In the genomic region with DNA sequence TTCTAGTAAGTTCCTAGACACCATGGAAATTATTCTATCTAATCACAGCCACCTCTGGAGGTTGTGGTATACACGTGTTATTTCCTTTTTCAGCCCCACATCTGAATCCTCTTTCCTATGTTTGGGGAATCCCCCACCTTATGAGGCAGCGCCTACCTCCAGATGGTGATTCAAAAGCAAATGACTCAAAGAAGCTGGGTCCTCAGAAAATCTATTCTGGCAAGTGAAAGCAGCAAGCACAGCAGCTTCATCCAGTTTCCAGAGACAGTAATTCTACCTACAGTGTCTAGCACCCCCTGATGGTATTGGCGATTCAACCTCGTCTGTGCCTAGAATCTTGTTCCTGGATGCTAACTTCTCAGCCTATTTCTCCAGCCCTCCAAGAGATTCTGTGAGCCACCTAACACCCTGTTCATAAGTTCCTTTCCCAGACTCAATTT, we compare ENCODE assay signal across 8 cellular contexts. TPM values are rescaled to one million over a fixed set of nuclear protein-coding genes. Genes with fewer than 3 reads are reported as not detected.
A peak's percentile ranks its signal among the peaks of the same experiment; 100 is the strongest.
DNase-seq lines count a peak whose midpoint lies in the region; ATAC-seq and TF ChIP-seq lines count a peak whose summit lies in the region.

No MANE protein-coding gene starts in this region.

- intact Hi-C loops in sciatic nerve (cut with DNase I), result no loop called here
- intact Hi-C loops in vagina (cut with DNase I), result no loop called here

- DNase-seq in AG04450 (ENCODE audit: low read depth, low spot score), result peak; percentile 47
- peak; percentile 72 for DNase-seq in GM13977 (ENCODE audit: low spot score)
- DNase-seq in NCI-H2227 (lab: John Stamatoyannopoulos, UW; ENCODE audit: unreplicated experiment), result peak; percentile 26
- peak; percentile 36 for DNase-seq in activated T-cell treated with anti-CD3 and anti-CD28 coated beads, Interleukin-2, amount 50 U/mL, for 1 hour
- peak; percentile 81 to 89 for DNase-seq in foreskin keratinocyte
- DNase-seq in sciatic nerve (ENCODE audit: low spot score), result no peak
- DNase-seq in vagina (ENCODE audit: extremely low spot score in 2 of 2), result no peak

- no peak overlapping the region for H3K27ac ChIP-seq in AG04450 (ENCODE audit: low read depth, low read length)
- H3K27ac ChIP-seq in foreskin keratinocyte, result peak overlapping the region; percentile 19
- H3K27ac ChIP-seq in vagina, result no peak overlapping the region

- peak; percentile 69 for TF ChIP-seq CTCF in AG04450 (IDR thresholded peaks at IDR 0.05; ENCODE audit: low read depth, low read length)
- TF ChIP-seq CTCF in GM13977 (IDR thresholded peaks at IDR 0.05; ENCODE audit: extremely low read depth, insufficient read depth, missing control alignments), result peak; percentile 77
- TF ChIP-seq CTCF in foreskin keratinocyte (conservative IDR thresholded peaks at IDR 0.05), result peak; percentile 83
- TF ChIP-seq CTCF in vagina (IDR thresholded peaks at IDR 0.05), result no peak

- no peaks in the 10 kb centered on the region for H3K27me3 ChIP-seq in AG04450 (ENCODE audit: control insufficient read depth, insufficient read depth, low read length)
- H3K27me3 ChIP-seq in foreskin keratinocyte, result no peaks in the 10 kb centered on the region
- H3K27me3 ChIP-seq in vagina, result no peaks in the 10 kb centered on the region

- ATAC-seq in HG02840 (IDR thresholded peaks at IDR 0.05; ENCODE audit: low FRiP score, unreplicated experiment), result peak; percentile 90
- ATAC-seq in foreskin keratinocyte, result peak; percentile 98
- peak; percentile 20 for ATAC-seq in sciatic nerve

- H3K9me3 ChIP-seq in AG04450 (ENCODE audit: control insufficient read depth, insufficient read depth, low read length) (no peaks in the 10 kb centered on the region), vagina (no peaks in the 10 kb centered on the region)

- no peak overlapping the region for H3K4me3 ChIP-seq in AG04450 (ENCODE audit: low read depth, low read length)
- no peak overlapping the region for H3K4me3 ChIP-seq in vagina

- TF ChIP-seq POLR2A in vagina (IDR thresholded peaks at IDR 0.05), result no peak

- in situ Hi-C loops in GM13977 (cut with MboI; ENCODE audit: low pct_unique_long_range_greater_than_20kb, low sequenced_read_pairs, unreplicated experiment), result loop anchor here (10.0 kb wide), 1 partner anchor 141 kb away; no protein-coding TSS in a partner anchor

- H3K4me1 ChIP-seq in foreskin keratinocyte (peaks cover 17% of the 10 kb centered on the region), vagina (peaks cover 8% of the 10 kb centered on the region)

- POLR2A ChIA-PET in AG04450 (lab: Yijun Ruan, JAX), result interaction anchor here (0.7 kb wide), 1 partner anchor 124 kb away, joined by 4 read pairs; no protein-coding TSS in a partner anchor

- CTCF ChIA-PET in AG04450 (lab: Charles Lee), result interaction anchor here (0.6 to 3.1 kb wide), 31 partner anchors 9 to 620 kb away, joined by 3 to 64 read pairs (median 4); a partner anchor contains a TSS

- no peaks in the 10 kb centered on the region for H3K36me3 ChIP-seq in vagina

RNA-seq across cellular contexts. Expression of a gene that starts 43.0 kb away (rescaled TPM):
- polyA plus RNA-seq in AG04450 (2011; rRNA removed), result 4.0 and 6.3 TPM in 2 replicates
- 4.2 and 4.5 TPM in 2 replicates for polyA minus RNA-seq in AG04450 (2011; rRNA and poly(A)+ RNA removed)
- total RNA-seq in foreskin keratinocyte, result 14.4 and 14.6 TPM in 2 replicates
- polyA plus RNA-seq in foreskin keratinocyte, result 6.2 and 6.8 TPM in 2 replicates
- total RNA-seq in sciatic nerve, result 13.0 TPM
- 9.1 TPM for total RNA-seq in vagina

Comparison
In these comparisons a context has a peak if more than half of its experiments do, and no peak if none do; other contexts are left out.
1. DNase-seq: peak in AG04450 (single experiment), GM13977 (single experiment), NCI-H2227 (single experiment), activated T-cell treated with anti-CD3 and anti-CD28 coated beads, Interleukin-2, amount 50 U/mL, for 1 hour (single experiment) and foreskin keratinocyte (2 of 2); none in sciatic nerve (single experiment) and vagina (0 of 2).
2. CTCF ChIP-seq: peak in AG04450 (single experiment), GM13977 (single experiment) and foreskin keratinocyte (single experiment); none in vagina (0 of 3).
3. ATAC-seq: peak in every context shown above with its lines; median percentile 98 in foreskin keratinocyte; 90 in HG02840; 20 in sciatic nerve.